ENCODE assay signal across 23 cellular contexts in genomic region chr3:47420044-47420430, GRCh38. TPM values are rescaled to one million over a fixed set of nuclear protein-coding genes. Genes with fewer than 3 reads are reported as not detected.
DNase-seq lines count a peak whose midpoint lies in the region; ATAC-seq and TF ChIP-seq lines count a peak whose summit lies in the region.
"Had no signal": no experiment of that assay in that cellular context is flagged by ENCODE, and none has a peak within 500 bp of the region (broad histone marks: within the 10 kb centered on the region; RNA-seq: fewer than 3 reads in every experiment).

No MANE protein-coding gene starts in this region.

- no peaks in the 10 kb centered on the region for H3K9me3 ChIP-seq in spleen
- H3K9me3 ChIP-seq: MG63 had no signal

- H3K27ac Mint-ChIP-seq in IgD-negative memory B cell = peak overlapping the region in 2 of 3 donors; percentile 28 to 93

- peaks cover 13 to 18% (median 15%) of the 10 kb centered on the region in 3 donors for H3K4me1 Mint-ChIP-seq in IgD-negative memory B cell

- no peak overlapping the region for H3K4me3 Mint-ChIP-seq in IgD-negative memory B cell
- H3K4me3 Mint-ChIP-seq: B cell, CD14-positive monocyte had no signal

- no peak for TF ChIP-seq POLR2A in spleen (IDR thresholded peaks at IDR 0.05)

- H3K9me3 Mint-ChIP-seq in IgD-negative memory B cell = no peaks in the 10 kb centered on the region

- ATAC-seq in Right ventricle myocardium superior (ENCODE audit: poor library complexity) (no peak), Right ventricle myocardium inferior (no peak), GM18858 (IDR thresholded peaks at IDR 0.05; ENCODE audit: unreplicated experiment) (no peak)
- ATAC-seq: PC-3 had no signal

- peaks cover 12 to 43% (median 23%) of the 10 kb centered on the region in 6 donors for H3K4me1 ChIP-seq in spleen

- H3K36me3 Mint-ChIP-seq in IgD-negative memory B cell = peaks cover 3% of the 10 kb centered on the region

- TF ChIP-seq CTCF in spleen (IDR thresholded peaks at IDR 0.05 in 8 of 11, conservative IDR thresholded peaks at IDR 0.05 in 3 of 11) = no peak

- no peak overlapping the region for H3K4me3 ChIP-seq in spleen
- H3K4me3 ChIP-seq: MG63, SK-N-MC had no signal

- H3K27me3 ChIP-seq in spleen (replicated peaks in 1 of 7) = no peaks in the 10 kb centered on the region
- H3K27me3 ChIP-seq: MG63 had no signal

- H3K27ac ChIP-seq in spleen = peak overlapping the region in 4 of 8 donors; percentile 80 to 87 (median 84)
- H3K27ac ChIP-seq: SK-N-MC had no signal

- intact Hi-C loops in Right ventricle myocardium superior (cut with DNase I) = loop anchor here (5.0 kb wide), 1 partner anchor 57 kb away; the partner anchor contains the start of gene SCAP
- intact Hi-C loops in Right ventricle myocardium inferior (cut with DNase I) = no loop called here
- intact Hi-C loops in spleen (cut with DNase I; ENCODE audit: low total_unique reads) = loop anchor here (2.0 kb wide), 1 partner anchor 57 kb away; no protein-coding TSS in a partner anchor

- DNase-seq in Right ventricle myocardium superior (peak; percentile 33), Right ventricle myocardium inferior (ENCODE audit: missing footprints) (no peak), hepatic stellate cell (ENCODE audit: low spot score) (peak; percentile 8), spleen (peak; percentile 75), NCI-H2081 (lab: John Stamatoyannopoulos, UW) (no peak), GOT3 (lab: John Stamatoyannopoulos, UW) (no peak)
- DNase-seq: Calu3; DMS153; DND-41; KBM-7; MG63; NCI-H2029; NCI-H446 treated with DMSO at 0.1 percent for 48 hours; NCI-H526; NCI-H82; NK-92 treated with Interleukin-12 subunit alpha and Interleukin-12 subunit beta, amount 100 ng/mL, for 24 hours; PC-3; SIG-M5 had no signal

- no peaks in the 10 kb centered on the region for H3K27me3 Mint-ChIP-seq in IgD-negative memory B cell
- H3K27me3 Mint-ChIP-seq: B cell had no signal

- 93 to 100% (median 94%) methylated on average over 2 to 5 of the region's 5 CpGs for WGBS in spleen, 5 donors

- H3K36me3 ChIP-seq in spleen = peaks cover 0 to 95% (median 61%) of the 10 kb centered on the region in 6 donors

RNA-seq across cellular contexts. Expression of gene PTPN23, which starts 39.2 kb away (rescaled TPM):
- total RNA-seq in Right ventricle myocardium superior (19.0 TPM), Right ventricle myocardium inferior (21.1 TPM), spleen (100 to 1,000 TPM in 1 of 7 donors, 10 to 100 TPM in 6; 27.8 to 195 (median 49.8) TPM)
- polyA plus RNA-seq in IgD-negative memory B cell (5.0 TPM), spleen (10 to 100 TPM in 1 of 3 donors, 1 to 10 TPM in 2; 5.0 to 19.1 (median 8.0) TPM)

RNA-seq across cellular contexts. Expression of gene SCAP, which starts 55.7 kb away (rescaled TPM):
- total RNA-seq in Right ventricle myocardium superior (39.7 TPM), Right ventricle myocardium inferior (51.7 TPM), spleen (100 to 1,000 TPM in 3 of 7 donors, 10 to 100 TPM in 4; 70.9 to 116 (median 97.8) TPM)
- polyA plus RNA-seq in IgD-negative memory B cell (38.7 TPM), spleen (10 to 100 TPM; 17.8 to 45.1 (median 29.4) TPM)

Comparison
In these comparisons a context has a peak if more than half of its experiments do, and no peak if none do; other contexts are left out.
1. DNase-seq: peak in Right ventricle myocardium superior (single experiment), hepatic stellate cell (single experiment) and spleen (single experiment); none in Right ventricle myocardium inferior (single experiment), NCI-H2081 (0 of 2) and GOT3 (single experiment).